Comparison of ENCODE assay signal across 9 cellular contexts in genomic region chr12:31961137-31961536, GRCh38. TPM values are rescaled to one million over a fixed set of nuclear protein-coding genes. Genes with fewer than 3 reads are reported as not detected.
A peak's percentile ranks its signal among the peaks of the same experiment; 100 is the strongest.
DNase-seq lines count a peak whose midpoint lies in the region; ATAC-seq and TF ChIP-seq lines count a peak whose summit lies in the region.
"Had no signal": no experiment of that assay in that cellular context is flagged by ENCODE, and none has a peak within 500 bp of the region (broad histone marks: within the 10 kb centered on the region; RNA-seq: fewer than 3 reads in every experiment).

No MANE protein-coding gene starts in this region.

- peaks cover 35 to 44% of the 10 kb centered on the region in 2 experiments for H3K79me1 ChIP-seq in IMR-90 (ENCODE audit: low read depth in 1 of 2, low read length in 2 of 2)

- no peak overlapping the region for H2AK9ac ChIP-seq in IMR-90 (replicated peaks; ENCODE audit: low read depth, low read length, poor library complexity)

- CTCF ChIA-PET in IMR-90 (lab: Yijun Ruan, JAX): interaction anchor here (1.1 to 1.2 kb wide), 2 partner anchors 9 to 10 kb away, joined by 3 to 4 read pairs; no protein-coding TSS in a partner anchor

- H4K8ac ChIP-seq in IMR-90 (ENCODE audit: low read depth in 2 of 2, low read length in 2 of 2): no peak overlapping the region

- peaks cover 52% of the 10 kb centered on the region for H3K36me3 ChIP-seq in BLaER1
- peaks cover 5% of the 10 kb centered on the region; the same call in 1 of the 2 replicates for H3K36me3 ChIP-seq in IMR-90 (ENCODE audit: control insufficient read depth, insufficient read depth, low read length)
- no peaks in the 10 kb centered on the region for H3K36me3 ChIP-seq in colonic mucosa
- H3K36me3 ChIP-seq in muscle layer of colon (ENCODE audit: insufficient read depth, low read length): no peaks in the 10 kb centered on the region

- no peak overlapping the region for H2AK5ac ChIP-seq in IMR-90 (ENCODE audit: low read depth, low read length)

- POLR2A ChIA-PET in IMR-90 (lab: Charles Lee; ENCODE audit: unreplicated experiment): no interaction called here

- no peak overlapping the region for H2BK15ac ChIP-seq in IMR-90 (ENCODE audit: low read depth, low read length)

- DNase-seq in IMR-90 (no peak), colonic mucosa (no peak), SKM-1 treated with dmso at 0.1 percent for 144 hours (lab: John Stamatoyannopoulos, UW; ENCODE audit: unreplicated experiment) (no peak)
- no peak for DNase-seq in stimulated activated naive CD4-positive, alpha-beta T cell (lab: John Stamatoyannopoulos, UW)
- DNase-seq: T1000 had no signal

- peaks cover 43% of the 10 kb centered on the region for H3K9me3 ChIP-seq in BLaER1
- no peaks in the 10 kb centered on the region for H3K9me3 ChIP-seq in IMR-90 (ENCODE audit: control insufficient read depth, insufficient read depth, low read length)
- no peaks in the 10 kb centered on the region for H3K9me3 ChIP-seq in colonic mucosa
- no peaks in the 10 kb centered on the region for H3K9me3 ChIP-seq in muscle layer of colon (ENCODE audit: low read length)

- in situ Hi-C loops in IMR-90 (cut with MboI; ENCODE audit: low sequenced_read_pairs): loop anchor here (25.0 kb wide), 1 partner anchor 274 kb away; no protein-coding TSS in a partner anchor

- H2BK20ac ChIP-seq in IMR-90 (ENCODE audit: low read depth, low read length): no peak overlapping the region

- H3K9ac ChIP-seq in BLaER1: peak overlapping the region; percentile 94
- H3K9ac ChIP-seq in IMR-90 (ENCODE audit: low read depth, low read length): no peak overlapping the region
- H3K9ac ChIP-seq in colonic mucosa (ENCODE audit: low read depth in 2 of 2, low read length in 2 of 2): peak overlapping the region in 1 of 2 donors; percentile 33
- no peak overlapping the region for H3K9ac ChIP-seq in muscle layer of colon (ENCODE audit: low read length)

- no peaks in the 10 kb centered on the region for H3K9me1 ChIP-seq in IMR-90 (ENCODE audit: insufficient read depth, low read length)

- H2BK5ac ChIP-seq in IMR-90 (ENCODE audit: low read depth, low read length, poor library complexity, severe bottlenecking): no peak overlapping the region

- H2AFZ ChIP-seq in IMR-90 (replicated peaks; ENCODE audit: low read length, poor library complexity): no peak overlapping the region

- peak overlapping the region; percentile 84 for H3K4me3 ChIP-seq in BLaER1
- H3K4me3 ChIP-seq in IMR-90 (ENCODE audit: insufficient read depth, low read depth, low read length): no peak overlapping the region
- peak overlapping the region; percentile 50 for H3K4me3 ChIP-seq in colonic mucosa
- peak overlapping the region in 1 of 2 donors; percentile 73 for H3K4me3 ChIP-seq in muscle layer of colon (ENCODE audit: low read depth in 1 of 2, low read length in 2 of 2)

- no CpG with 5 or more reads among the region's 2 CpGs for WGBS in IMR-90 (ENCODE audit: extremely low coverage in 2 of 2, insufficient read length in 1 of 2), 2 experiments

- TSS peak; percentile 30 for BruUV-seq in IMR-90 (replicated peaks; lab: Mats Ljungman, UMichigan)

- H4K20me1 ChIP-seq in BLaER1: peaks cover 37% of the 10 kb centered on the region
- H4K20me1 ChIP-seq in IMR-90 (ENCODE audit: insufficient read depth, low read length): no peaks in the 10 kb centered on the region

- no peak for TF ChIP-seq RAD21 in IMR-90 (IDR thresholded peaks at IDR 0.05; ENCODE audit: low read length)

- H2BK120ac ChIP-seq in IMR-90 (ENCODE audit: low read depth, low read length): no peak overlapping the region

- TF ChIP-seq CTCF in IMR-90 (conservative IDR thresholded peaks at IDR 0.05; ENCODE audit: low read depth, low read length) (no peak), colonic mucosa (IDR thresholded peaks at IDR 0.05) (no peak)

- H3K4me2 ChIP-seq in BLaER1 (peak overlapping the region; percentile 86), IMR-90 (ENCODE audit: low read depth, low read length) (peak overlapping the region; percentile 33; the same call in 1 of the 2 replicates)

- no peak overlapping the region for H3K56ac ChIP-seq in IMR-90 (ENCODE audit: extremely low read depth, insufficient read depth, low read length)

- H3K27me3 ChIP-seq in BLaER1 (no peaks in the 10 kb centered on the region), IMR-90 (ENCODE audit: control insufficient read depth, insufficient read depth, low read length) (no peaks in the 10 kb centered on the region), colonic mucosa (no peaks in the 10 kb centered on the region), muscle layer of colon (ENCODE audit: control insufficient read depth in 1 of 2, insufficient read depth in 2 of 2, low read length in 2 of 2) (no peaks in the 10 kb centered on the region)

- H4K91ac ChIP-seq in IMR-90 (ENCODE audit: insufficient read depth, low read depth, low read length): no peak overlapping the region

- dilution Hi-C loops in IMR-90 (cut with HindIII; ENCODE audit: low sequenced_read_pairs, unreplicated experiment): no loop called here

- H3K27ac ChIP-seq in BLaER1: no peak overlapping the region
- H3K27ac ChIP-seq in IMR-90 (ENCODE audit: insufficient read depth, low read length): no peak overlapping the region
- H3K27ac ChIP-seq in colonic mucosa: peak overlapping the region; percentile 87
- peak overlapping the region; percentile 27 for H3K27ac ChIP-seq in muscle layer of colon (ENCODE audit: low read depth, low read length)

- intact Hi-C loops in IMR-90 (cut with micrococcal nuclease): loop anchor here (10.0 kb wide), 1 partner anchor 276 kb away; no protein-coding TSS in a partner anchor
- intact Hi-C loops in colonic mucosa (cut with DNase I): loop anchor here (10.0 kb wide), 1 partner anchor 236 kb away; the partner anchor contains the start of gene AMN1

- ATAC-seq in IMR-90 (ENCODE audit: low read depth) (no peak), GM18861 (IDR thresholded peaks at IDR 0.05; ENCODE audit: unreplicated experiment) (no peak), HG03025 (IDR thresholded peaks at IDR 0.05; ENCODE audit: low FRiP score, unreplicated experiment) (no peak)

- H3K18ac ChIP-seq in IMR-90 (ENCODE audit: low read depth, low read length): no peak overlapping the region

- peak overlapping the region; percentile 62; the same call in 1 of the 2 replicates for H3K23ac ChIP-seq in IMR-90 (ENCODE audit: low read depth, low read length)

- H4K5ac ChIP-seq in IMR-90 (ENCODE audit: low read depth, low read length): no peak overlapping the region

- peaks cover 27% of the 10 kb centered on the region for H3K4me1 ChIP-seq in BLaER1
- H3K4me1 ChIP-seq in IMR-90 (ENCODE audit: control insufficient read depth, insufficient read depth, low read length): peaks cover 3% of the 10 kb centered on the region
- H3K4me1 ChIP-seq in colonic mucosa: peaks cover 8% of the 10 kb centered on the region
- peaks cover 20% of the 10 kb centered on the region for H3K4me1 ChIP-seq in muscle layer of colon (ENCODE audit: insufficient read depth, low read length)

- TF ChIP-seq POLR2A in IMR-90 (IDR thresholded peaks at IDR 0.05; ENCODE audit: low read depth, low read length): no peak

- H3K4ac ChIP-seq in IMR-90 (ENCODE audit: low read depth, low read length): no peak overlapping the region

- no peak overlapping the region for H3K14ac ChIP-seq in IMR-90 (replicated peaks; ENCODE audit: low read depth, low read length)

TF ChIP-seq in IMR-90, 13 proteins besides CTCF, POLR2A, EP300 and RAD21:
- TF ChIP-seq CEBPB (IDR thresholded peaks at IDR 0.05; ENCODE audit: low read depth, low read length) (no peak), CHD1 (IDR thresholded peaks at IDR 0.05; ENCODE audit: low read depth, low read length) (no peak), MAZ (IDR thresholded peaks at IDR 0.05; ENCODE audit: borderline replicate concordance, low read depth, low read length) (no peak), RFX5 (IDR thresholded peaks at IDR 0.05; ENCODE audit: low read depth, low read length) (no peak), RCOR1 (IDR thresholded peaks at IDR 0.05; ENCODE audit: insufficient replicate concordance, low read length) (no peak), MAFK (IDR thresholded peaks at IDR 0.05; ENCODE audit: low read depth, low read length) (no peak), NFE2L2 (IDR thresholded peaks at IDR 0.05; ENCODE audit: low read depth, low read length) (no peak), FOS (IDR thresholded peaks at IDR 0.05; ENCODE audit: low read depth, low read length) (no peak), USF2 (IDR thresholded peaks at IDR 0.05; ENCODE audit: low read depth, low read length) (no peak), BHLHE40 (IDR thresholded peaks at IDR 0.05; ENCODE audit: low read depth, low read length) (no peak)

RNA-seq across cellular contexts. Expression of gene RESF1, which starts 1.9 kb away (rescaled TPM):
- total RNA-seq in IMR-90 (2012; rRNA removed): 7.3 and 10.3 TPM in 2 replicates
- 4.7 and 5.0 TPM in 2 replicates for polyA plus RNA-seq in IMR-90 (2012; rRNA removed)
- 1.1 and 1.8 TPM in 2 replicates for polyA plus RNA-seq in IMR-90 (2012; cell fraction: cytosol; rRNA removed)
- polyA plus RNA-seq in IMR-90 (2012; cell fraction: nucleus; rRNA removed; ENCODE audit: low replicate concordance): 1.0 and 5.9 TPM in 2 replicates
- 10 to 100 TPM; 20.8 to 34.2 TPM for total RNA-seq in colonic mucosa

Comparison
In these comparisons a context has a peak if more than half of its experiments do, and no peak if none do; other contexts are left out.
1. H3K27ac ChIP-seq: peak in colonic mucosa (single experiment) and muscle layer of colon (single experiment); none in BLaER1 (single experiment) and IMR-90 (single experiment).